ENCODE assay signal across 11 cellular contexts in genomic region chr18:9094307-9095226, GRCh38. TPM values are rescaled to one million over a fixed set of nuclear protein-coding genes. Genes with fewer than 3 reads are reported as not detected.
DNase-seq lines count a peak whose midpoint lies in the region; ATAC-seq and TF ChIP-seq lines count a peak whose summit lies in the region.
"Had no signal": no experiment of that assay in that cellular context is flagged by ENCODE, and none has a peak within 500 bp of the region (broad histone marks: within the 10 kb centered on the region; RNA-seq: fewer than 3 reads in every experiment).

No MANE protein-coding gene starts in this region.

- CTCF ChIA-PET in activated CD8-positive, alpha-beta memory T cell treated with anti-CD3 and anti-CD28 coated beads, Interleukin-2, amount 10 ng/mL, durations not matched to agents 7 days and 5 days (lab: Charles Lee), result interaction anchor here (1.0 to 3.6 kb wide), 3 partner anchors 12 to 49 kb away, joined by 3 to 13 read pairs (median 4); no protein-coding TSS in a partner anchor

- no peaks in the 10 kb centered on the region for H3K9me3 Mint-ChIP-seq in activated CD8-positive, alpha-beta memory T cell treated with anti-CD3 and anti-CD28 coated beads, Interleukin-2, amount 10 ng/mL, durations not matched to agents 7 days and 5 days (ENCODE audit: low read depth)
- peaks cover 2% of the 10 kb centered on the region in 2 donors for H3K9me3 Mint-ChIP-seq in activated T-cell treated with anti-CD3 and anti-CD28 coated beads, Interleukin-2, amount 50 U/mL, for 72 hours
- H3K9me3 Mint-ChIP-seq in stimulated activated naive CD8-positive, alpha-beta T cell treated with anti-CD3 and anti-CD28 coated beads, Interleukin-15, amount 100 ng/mL, for 72 hours, result no peaks in the 10 kb centered on the region

- H3K27ac ChIP-seq in coronary artery, result no peak overlapping the region
- H3K27ac ChIP-seq: prostate gland had no signal

- no peaks in the 10 kb centered on the region for H3K27me3 Mint-ChIP-seq in activated CD8-positive, alpha-beta memory T cell treated with anti-CD3 and anti-CD28 coated beads, Interleukin-2, amount 10 ng/mL, durations not matched to agents 7 days and 5 days
- no peaks in the 10 kb centered on the region for H3K27me3 Mint-ChIP-seq in activated T-cell treated with anti-CD3 and anti-CD28 coated beads, Interleukin-2, amount 50 U/mL, for 72 hours (ENCODE audit: low read depth)
- H3K27me3 Mint-ChIP-seq in stimulated activated naive CD8-positive, alpha-beta T cell treated with anti-CD3 and anti-CD28 coated beads, Interleukin-15, amount 100 ng/mL, for 72 hours, result no peaks in the 10 kb centered on the region

- peaks cover 15% of the 10 kb centered on the region for H3K36me3 Mint-ChIP-seq in activated CD8-positive, alpha-beta memory T cell treated with anti-CD3 and anti-CD28 coated beads, Interleukin-2, amount 10 ng/mL, durations not matched to agents 7 days and 5 days
- peaks cover 15 to 20% of the 10 kb centered on the region in 2 donors for H3K36me3 Mint-ChIP-seq in activated T-cell treated with anti-CD3 and anti-CD28 coated beads, Interleukin-2, amount 50 U/mL, for 72 hours (ENCODE audit: insufficient read depth in 2 of 2)

- ATAC-seq in activated CD8-positive, alpha-beta memory T cell treated with anti-CD3 and anti-CD28 coated beads, Interleukin-2, amount 10 ng/mL, durations not matched to agents 7 days and 5 days, result peak; percentile 48
- peak; percentile 60 to 61 for ATAC-seq in activated T-cell treated with anti-CD3 and anti-CD28 coated beads, Interleukin-2, amount 50 U/mL, for 72 hours (replicated peaks in 1 of 2)
- peak; percentile 64 for ATAC-seq in stimulated activated naive CD8-positive, alpha-beta T cell treated with anti-CD3 and anti-CD28 coated beads, Interleukin-15, amount 100 ng/mL, for 72 hours

- TF ChIP-seq CTCF in coronary artery (IDR thresholded peaks at IDR 0.05), result no peak

- DNase-seq in activated CD8-positive, alpha-beta memory T cell treated with anti-CD3 and anti-CD28 coated beads, Interleukin-2, amount 10 ng/mL, durations not matched to agents 7 days and 5 days, result peak; percentile 81
- no peak for DNase-seq in activated CD8-positive, alpha-beta memory T cell treated with anti-CD3 and anti-CD28 coated beads, Interleukin-2, amount 50 U/mL, for 48 hours
- peak; percentile 77 to 84 for DNase-seq in activated T-cell treated with anti-CD3 and anti-CD28 coated beads, Interleukin-2, amount 50 U/mL, for 72 hours
- peak; percentile 97 for DNase-seq in iris pigment epithelial cell (ENCODE audit: low read depth)
- peak; percentile 39 to 73 for DNase-seq in stimulated activated naive CD8-positive, alpha-beta T cell treated with anti-CD3 and anti-CD28 coated beads, Interleukin-15, amount 100 ng/mL, for 72 hours
- DNase-seq in coronary artery (ENCODE audit: low spot score), result no peak
- DNase-seq in DMS79 (lab: John Stamatoyannopoulos, UW), result no peak
- DNase-seq in inferior parietal cortex (ENCODE audit: extremely low spot score), result no peak
- DNase-seq: ACHN, NCI-H1694 treated with DMSO at 0.1 percent for 48 hours had no signal

- H3K27ac Mint-ChIP-seq in activated CD8-positive, alpha-beta memory T cell treated with anti-CD3 and anti-CD28 coated beads, Interleukin-2, amount 10 ng/mL, durations not matched to agents 7 days and 5 days, result peak overlapping the region; percentile 98
- H3K27ac Mint-ChIP-seq in activated T-cell treated with anti-CD3 and anti-CD28 coated beads, Interleukin-2, amount 50 U/mL, for 72 hours, result peak overlapping the region; percentile 96
- H3K27ac Mint-ChIP-seq in stimulated activated naive CD8-positive, alpha-beta T cell treated with anti-CD3 and anti-CD28 coated beads, Interleukin-15, amount 100 ng/mL, for 72 hours, result peak overlapping the region; percentile 99 to 100

- H3K4me3 Mint-ChIP-seq in activated CD8-positive, alpha-beta memory T cell treated with anti-CD3 and anti-CD28 coated beads, Interleukin-2, amount 10 ng/mL, durations not matched to agents 7 days and 5 days, result peak overlapping the region; percentile 63
- H3K4me3 Mint-ChIP-seq in activated T-cell treated with anti-CD3 and anti-CD28 coated beads, Interleukin-2, amount 50 U/mL, for 72 hours, result peak overlapping the region; percentile 60 to 88
- peak overlapping the region; percentile 65 to 85 for H3K4me3 Mint-ChIP-seq in stimulated activated naive CD8-positive, alpha-beta T cell treated with anti-CD3 and anti-CD28 coated beads, Interleukin-15, amount 100 ng/mL, for 72 hours

- H3K4me1 Mint-ChIP-seq in activated CD8-positive, alpha-beta memory T cell treated with anti-CD3 and anti-CD28 coated beads, Interleukin-2, amount 10 ng/mL, durations not matched to agents 7 days and 5 days, result peaks cover 73% of the 10 kb centered on the region
- H3K4me1 Mint-ChIP-seq in activated T-cell treated with anti-CD3 and anti-CD28 coated beads, Interleukin-2, amount 50 U/mL, for 72 hours (ENCODE audit: low read depth), result peaks cover 79% of the 10 kb centered on the region
- peaks cover 79% of the 10 kb centered on the region for H3K4me1 Mint-ChIP-seq in stimulated activated naive CD8-positive, alpha-beta T cell treated with anti-CD3 and anti-CD28 coated beads, Interleukin-15, amount 100 ng/mL, for 72 hours

- H3K4me3 ChIP-seq in coronary artery, result no peak overlapping the region
- H3K4me3 ChIP-seq: prostate gland had no signal

RNA-seq across cellular contexts. Expression of gene NDUFV2, which starts 7.9 kb away (rescaled TPM):
- 100 to 1,000 TPM; 222 to 302 TPM for total RNA-seq in activated CD8-positive, alpha-beta memory T cell treated with anti-CD3 and anti-CD28 coated beads, Interleukin-2, amount 10 ng/mL, durations not matched to agents 7 days and 5 days
- total RNA-seq in activated T-cell treated with anti-CD3 and anti-CD28 coated beads, Interleukin-2, amount 50 U/mL, for 72 hours, result 100 to 1,000 TPM; 394 to 497 TPM

RNA-seq across cellular contexts. Expression of gene ANKRD12, which starts 42.0 kb away (rescaled TPM):
- 10 to 100 TPM; 67.5 to 76.9 TPM for total RNA-seq in activated CD8-positive, alpha-beta memory T cell treated with anti-CD3 and anti-CD28 coated beads, Interleukin-2, amount 10 ng/mL, durations not matched to agents 7 days and 5 days
- 100 to 1,000 TPM in 1 of 2 donors, 10 to 100 TPM in 1; 84.4 to 123 TPM for total RNA-seq in activated T-cell treated with anti-CD3 and anti-CD28 coated beads, Interleukin-2, amount 50 U/mL, for 72 hours

Comparison
In these comparisons a context has a peak if more than half of its experiments do, and no peak if none do; other contexts are left out.
1. DNase-seq: peak in activated CD8-positive, alpha-beta memory T cell treated with anti-CD3 and anti-CD28 coated beads, Interleukin-2, amount 10 ng/mL, durations not matched to agents 7 days and 5 days (single experiment), activated T-cell treated with anti-CD3 and anti-CD28 coated beads, Interleukin-2, amount 50 U/mL, for 72 hours (2 of 2), iris pigment epithelial cell (single experiment) and stimulated activated naive CD8-positive, alpha-beta T cell treated with anti-CD3 and anti-CD28 coated beads, Interleukin-15, amount 100 ng/mL, for 72 hours (2 of 2); none in activated CD8-positive, alpha-beta memory T cell treated with anti-CD3 and anti-CD28 coated beads, Interleukin-2, amount 50 U/mL, for 48 hours (single experiment), coronary artery (single experiment), DMS79 (single experiment) and inferior parietal cortex (single experiment).
2. Peak in every context shown above with its lines, with median percentiles within 50 percentile points of each other: ATAC-seq, H3K27ac Mint-ChIP-seq and H3K4me3 Mint-ChIP-seq.